ENCODE assay signal across 32 cellular contexts in genomic region chr6:53230775-53231467, GRCh38.
A peak's percentile ranks its signal among the peaks of the same experiment; 100 is the strongest.
DNase-seq lines count a peak whose midpoint lies in the region; ATAC-seq lines count a peak whose summit lies in the region.
"Had no signal": no experiment of that assay in that cellular context is flagged by ENCODE, and none has a peak within 500 bp of the region (broad histone marks: within the 10 kb centered on the region; RNA-seq: fewer than 3 reads in every experiment).

No MANE protein-coding gene starts in this region.

- no peaks in the 10 kb centered on the region for H3K27me3 Mint-ChIP-seq in activated CD8-positive, alpha-beta memory T cell treated with anti-CD3 and anti-CD28 coated beads, Interleukin-2, amount 10 ng/mL, durations not matched to agents 7 days and 5 days
- H3K27me3 Mint-ChIP-seq in activated naive CD8-positive, alpha-beta T cell treated with anti-CD3 and anti-CD28 coated beads, Interleukin-2, amount 50 U/mL, for 24 hours: no peaks in the 10 kb centered on the region
- H3K27me3 Mint-ChIP-seq: brain; CD4-positive, alpha-beta T cell had no signal

- DNase-seq in activated CD8-positive, alpha-beta memory T cell treated with anti-CD3 and anti-CD28 coated beads, Interleukin-2, amount 10 ng/mL, durations not matched to agents 7 days and 5 days: no peak
- no peak for DNase-seq in activated CD8-positive, alpha-beta memory T cell treated with anti-CD3 and anti-CD28 coated beads, Interleukin-2, amount 50 U/mL, for 4 hours
- peak; percentile 54 for DNase-seq in LHCN-M2 (ENCODE audit: low read depth)
- no peak for DNase-seq in activated naive CD8-positive, alpha-beta T cell treated with anti-CD3 and anti-CD28 coated beads, Interleukin-2, amount 50 U/mL, for 24 hours
- DNase-seq in stimulated activated effector memory CD8-positive, alpha-beta T cell treated with anti-CD3 and anti-CD28 coated beads, Interleukin-12 subunit alpha, Interleukin-12 subunit beta, amount 100 ng/mL, for 72 hours (ENCODE audit: low spot score in 2 of 2): no peak
- DNase-seq in stimulated activated naive CD4-positive, alpha-beta T cell (lab: John Stamatoyannopoulos, UW): no peak
- DNase-seq in RKO (ENCODE audit: low spot score): no peak
- DNase-seq in activated CD4-positive, alpha-beta T cell treated with anti-CD3 and anti-CD28 coated beads, Interleukin-2, amount 50 U/mL, for 4 hours: no peak
- DNase-seq: activated CD4-positive, alpha-beta T cell treated with anti-CD3 and anti-CD28 coated beads for 1 hour; activated CD8-positive, alpha-beta memory T cell treated with anti-CD3 and anti-CD28 coated beads for 24 hours; activated naive CD4-positive, alpha-beta T cell treated with Interleukin-2 at 50 U/mL for 16 hours; activated T-cell treated with anti-CD3 and anti-CD28 coated beads, Interleukin-2, amount 50 U/mL, for 4 hours; amniotic stem cell; CD4-positive, alpha-beta T cell; cerebellar nuclear complex; dermis blood vessel endothelial cell; esophagus squamous epithelium; foreskin keratinocyte; head of caudate nucleus; kidney; left ventricle myocardium superior; MG63; NCI-H1105 treated with DMSO at 0.1 percent for 48 hours; NCI-H2029; NCI-H526; nucleus accumbens; right lobe of liver; Right ventricle myocardium superior; upper lobe of left lung had no signal

- H3K9me3 Mint-ChIP-seq in activated CD8-positive, alpha-beta memory T cell treated with anti-CD3 and anti-CD28 coated beads, Interleukin-2, amount 10 ng/mL, durations not matched to agents 7 days and 5 days (ENCODE audit: low read depth): no peaks in the 10 kb centered on the region
- H3K9me3 Mint-ChIP-seq in activated naive CD8-positive, alpha-beta T cell treated with anti-CD3 and anti-CD28 coated beads, Interleukin-2, amount 50 U/mL, for 24 hours: no peaks in the 10 kb centered on the region
- H3K9me3 Mint-ChIP-seq in stimulated activated effector memory CD8-positive, alpha-beta T cell treated with anti-CD3 and anti-CD28 coated beads, Interleukin-12 subunit alpha, Interleukin-12 subunit beta, amount 100 ng/mL, for 72 hours: no peaks in the 10 kb centered on the region
- H3K9me3 Mint-ChIP-seq: activated T-cell treated with anti-CD3 and anti-CD28 coated beads, Interleukin-2, amount 50 U/mL, for 4 hours; brain; CD4-positive, alpha-beta T cell had no signal

- peak overlapping the region; percentile 78 for H3K27ac Mint-ChIP-seq in activated CD8-positive, alpha-beta memory T cell treated with anti-CD3 and anti-CD28 coated beads, Interleukin-2, amount 10 ng/mL, durations not matched to agents 7 days and 5 days
- peak overlapping the region; percentile 83 for H3K27ac Mint-ChIP-seq in activated naive CD8-positive, alpha-beta T cell treated with anti-CD3 and anti-CD28 coated beads, Interleukin-2, amount 50 U/mL, for 24 hours
- no peak overlapping the region for H3K27ac Mint-ChIP-seq in stimulated activated effector memory CD8-positive, alpha-beta T cell treated with anti-CD3 and anti-CD28 coated beads, Interleukin-12 subunit alpha, Interleukin-12 subunit beta, amount 100 ng/mL, for 72 hours
- H3K27ac Mint-ChIP-seq: brain; CD4-positive, alpha-beta T cell; progenitor cell of endocrine pancreas had no signal

- peaks cover 4% of the 10 kb centered on the region for H3K36me3 Mint-ChIP-seq in activated CD8-positive, alpha-beta memory T cell treated with anti-CD3 and anti-CD28 coated beads, Interleukin-2, amount 10 ng/mL, durations not matched to agents 7 days and 5 days
- no peaks in the 10 kb centered on the region for H3K36me3 Mint-ChIP-seq in activated naive CD8-positive, alpha-beta T cell treated with anti-CD3 and anti-CD28 coated beads, Interleukin-2, amount 50 U/mL, for 24 hours (ENCODE audit: low read depth)
- no peaks in the 10 kb centered on the region for H3K36me3 Mint-ChIP-seq in stimulated activated effector memory CD8-positive, alpha-beta T cell treated with anti-CD3 and anti-CD28 coated beads, Interleukin-12 subunit alpha, Interleukin-12 subunit beta, amount 100 ng/mL, for 72 hours
- H3K36me3 Mint-ChIP-seq: brain had no signal

- peaks cover 30% of the 10 kb centered on the region for H3K4me1 Mint-ChIP-seq in activated CD8-positive, alpha-beta memory T cell treated with anti-CD3 and anti-CD28 coated beads, Interleukin-2, amount 10 ng/mL, durations not matched to agents 7 days and 5 days
- H3K4me1 Mint-ChIP-seq in activated naive CD8-positive, alpha-beta T cell treated with anti-CD3 and anti-CD28 coated beads, Interleukin-2, amount 50 U/mL, for 24 hours: peaks cover 22% of the 10 kb centered on the region
- H3K4me1 Mint-ChIP-seq in stimulated activated effector memory CD8-positive, alpha-beta T cell treated with anti-CD3 and anti-CD28 coated beads, Interleukin-12 subunit alpha, Interleukin-12 subunit beta, amount 100 ng/mL, for 72 hours: peaks cover 31% of the 10 kb centered on the region
- H3K4me1 Mint-ChIP-seq: brain had no signal

- ATAC-seq in activated CD8-positive, alpha-beta memory T cell treated with anti-CD3 and anti-CD28 coated beads, Interleukin-2, amount 10 ng/mL, durations not matched to agents 7 days and 5 days: no peak
- ATAC-seq in activated naive CD8-positive, alpha-beta T cell treated with anti-CD3 and anti-CD28 coated beads, Interleukin-2, amount 50 U/mL, for 24 hours: no peak
- ATAC-seq in stimulated activated effector memory CD8-positive, alpha-beta T cell treated with anti-CD3 and anti-CD28 coated beads, Interleukin-12 subunit alpha, Interleukin-12 subunit beta, amount 100 ng/mL, for 72 hours: no peak
- ATAC-seq: foreskin keratinocyte, K562, left ventricle myocardium superior, right lobe of liver had no signal

- CTCF ChIA-PET in activated CD8-positive, alpha-beta memory T cell treated with anti-CD3 and anti-CD28 coated beads, Interleukin-2, amount 10 ng/mL, durations not matched to agents 7 days and 5 days (lab: Charles Lee): interaction anchor here (0.7 kb wide), 1 partner anchor 55 kb away, joined by 3 read pairs; no protein-coding TSS in a partner anchor

- no peak overlapping the region for H3K4me3 Mint-ChIP-seq in activated CD8-positive, alpha-beta memory T cell treated with anti-CD3 and anti-CD28 coated beads, Interleukin-2, amount 10 ng/mL, durations not matched to agents 7 days and 5 days
- H3K4me3 Mint-ChIP-seq in activated naive CD8-positive, alpha-beta T cell treated with anti-CD3 and anti-CD28 coated beads, Interleukin-2, amount 50 U/mL, for 24 hours: no peak overlapping the region
- H3K4me3 Mint-ChIP-seq in stimulated activated effector memory CD8-positive, alpha-beta T cell treated with anti-CD3 and anti-CD28 coated beads, Interleukin-12 subunit alpha, Interleukin-12 subunit beta, amount 100 ng/mL, for 72 hours: peak overlapping the region; percentile 14
- H3K4me3 Mint-ChIP-seq: activated T-cell treated with anti-CD3 and anti-CD28 coated beads, Interleukin-2, amount 50 U/mL, for 4 hours; brain; CD4-positive, alpha-beta T cell had no signal
